ENCODE assay signal across 15 cellular contexts in the genomic region with DNA sequence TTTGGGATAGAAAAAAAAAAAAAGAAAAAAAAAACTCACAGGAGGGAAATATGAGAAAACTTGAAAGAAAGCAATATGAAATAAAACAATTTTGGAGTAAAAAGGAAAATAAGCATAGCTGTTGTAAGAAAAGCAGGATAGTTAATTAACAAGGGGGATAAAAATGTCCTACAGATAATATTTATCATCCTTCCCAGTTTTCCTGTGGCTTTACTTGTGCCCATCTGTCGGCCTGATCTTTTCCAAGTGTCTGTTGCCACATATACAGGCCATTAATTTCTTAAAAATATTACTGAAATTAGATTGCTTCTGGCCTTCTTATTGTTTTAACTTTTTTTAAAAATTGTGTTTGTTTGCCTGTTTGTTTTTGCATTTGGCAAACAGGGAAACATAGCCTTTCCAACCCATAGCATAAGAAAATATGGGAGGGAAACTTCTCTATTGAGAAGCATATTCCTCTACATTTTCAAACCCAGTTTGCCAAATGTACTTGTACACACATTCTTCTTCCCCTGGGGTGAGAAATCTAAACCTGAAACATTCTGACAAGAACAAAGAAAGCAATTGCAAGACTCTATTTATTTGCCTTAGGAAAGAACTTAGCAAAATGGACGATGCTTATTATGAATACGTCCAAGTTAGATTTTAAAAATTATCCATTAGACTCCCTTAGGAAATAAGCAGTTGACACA.
DNase-seq lines count a peak whose midpoint lies in the region; ATAC-seq and TF ChIP-seq lines count a peak whose summit lies in the region.
"Had no signal": no experiment of that assay in that cellular context is flagged by ENCODE, and none has a peak within 500 bp of the region (broad histone marks: within the 10 kb centered on the region; RNA-seq: fewer than 3 reads in every experiment).

No MANE protein-coding gene starts in this region.

- H3K27ac ChIP-seq in osteoblast (ENCODE audit: low read depth, low read length) = peak overlapping the region; percentile 95
- H3K27ac ChIP-seq: colonic mucosa, KMS-11 had no signal

- DNase-seq in BJ (ENCODE audit: low read depth) = no peak
- DNase-seq in fibroblast of the aortic adventitia (ENCODE audit: low read depth) = peak; percentile 20
- no peak for DNase-seq in osteoblast (ENCODE audit: insufficient read length, low spot score, missing footprints)
- DNase-seq in NCI-H2081 treated with DMSO at 0.1 percent for 48 hours (lab: John Stamatoyannopoulos, UW) = no peak
- no peak for DNase-seq in activated naive CD8-positive, alpha-beta T cell treated with anti-CD3 and anti-CD28 coated beads for 36 hours
- no peak for DNase-seq in NCI-H1048 (lab: John Stamatoyannopoulos, UW)
- DNase-seq: activated T-cell treated with anti-CD3 and anti-CD28 coated beads, Interleukin-2, amount 50 U/mL, for 4 hours; colonic mucosa; hippocampal formation; natural killer cell had no signal

- H3K27me3 Mint-ChIP-seq in activated naive CD8-positive, alpha-beta T cell treated with anti-CD3 and anti-CD28 coated beads for 36 hours = peaks cover 46% of the 10 kb centered on the region

- TF ChIP-seq CTCF in BJ (IDR thresholded peaks at IDR 0.05; ENCODE audit: insufficient read depth, low read depth, low read length) (no peak), WI38 (IDR thresholded peaks at IDR 0.05; ENCODE audit: low read depth, low read length) (no peak), fibroblast of the aortic adventitia (IDR thresholded peaks at IDR 0.05; ENCODE audit: insufficient read depth, low read length) (no peak), osteoblast (IDR thresholded peaks at IDR 0.05; ENCODE audit: extremely low read depth, low read depth, low read length) (no peak)

- H4K20me1 ChIP-seq in osteoblast (ENCODE audit: insufficient read depth, low read length) = no peaks in the 10 kb centered on the region

- peaks cover 59% of the 10 kb centered on the region for H3K4me1 ChIP-seq in osteoblast (ENCODE audit: insufficient read depth, low read length)
- H3K4me1 ChIP-seq: colonic mucosa, HAP-1 had no signal

- H3K27me3 ChIP-seq in BJ (ENCODE audit: control insufficient read depth, insufficient read depth, low read length) (no peaks in the 10 kb centered on the region), osteoblast (ENCODE audit: insufficient read depth, low read length) (no peaks in the 10 kb centered on the region)
- H3K27me3 ChIP-seq: colonic mucosa had no signal

- no peak overlapping the region for H3K4me3 Mint-ChIP-seq in activated naive CD8-positive, alpha-beta T cell treated with anti-CD3 and anti-CD28 coated beads for 36 hours
- H3K4me3 Mint-ChIP-seq: activated T-cell treated with anti-CD3 and anti-CD28 coated beads, Interleukin-2, amount 50 U/mL, for 4 hours; natural killer cell; stimulated activated memory B cell treated with anti-CD40 and anti-IgM and Interleukin-4, amounts not matched to agents 10 μg/mL and 1 μg/mL and 100 μg/mL, for 72 hours had no signal

- peak overlapping the region; percentile 89 for H2AFZ ChIP-seq in osteoblast (ENCODE audit: low read length)

- no peaks in the 10 kb centered on the region for H3K36me3 ChIP-seq in BJ (ENCODE audit: control insufficient read depth, insufficient read depth, low read length)
- no peaks in the 10 kb centered on the region for H3K36me3 ChIP-seq in osteoblast (ENCODE audit: insufficient read depth, low read length)
- H3K36me3 ChIP-seq: colonic mucosa, HAP-1 had no signal

- no peaks in the 10 kb centered on the region for H3K9me3 ChIP-seq in osteoblast (ENCODE audit: low read depth, low read length)
- H3K9me3 ChIP-seq: colonic mucosa, HAP-1 had no signal

- H3K4me3 ChIP-seq in BJ (ENCODE audit: low read depth, low read length) = peak overlapping the region; percentile 33
- H3K4me3 ChIP-seq in WI38 (ENCODE audit: low read depth, low read length) = peak overlapping the region; percentile 62
- H3K4me3 ChIP-seq in fibroblast of the aortic adventitia (ENCODE audit: low read depth, low read length) = peak overlapping the region; percentile 47
- H3K4me3 ChIP-seq in osteoblast (ENCODE audit: insufficient read depth, low read length) = peak overlapping the region; percentile 73
- H3K4me3 ChIP-seq: colonic mucosa, HAP-1 had no signal

- ATAC-seq in HG02840 (IDR thresholded peaks at IDR 0.05; ENCODE audit: low FRiP score, unreplicated experiment) = no peak
- ATAC-seq: activated T-cell treated with anti-CD3 and anti-CD28 coated beads, Interleukin-2, amount 50 U/mL, for 4 hours; natural killer cell; stimulated activated memory B cell treated with anti-CD40 and anti-IgM and Interleukin-4, amounts not matched to agents 10 μg/mL and 1 μg/mL and 100 μg/mL, for 72 hours had no signal

- H3K27ac Mint-ChIP-seq in activated naive CD8-positive, alpha-beta T cell treated with anti-CD3 and anti-CD28 coated beads for 36 hours = no peak overlapping the region
- H3K27ac Mint-ChIP-seq: natural killer cell; stimulated activated memory B cell treated with anti-CD40 and anti-IgM and Interleukin-4, amounts not matched to agents 10 μg/mL and 1 μg/mL and 100 μg/mL, for 72 hours had no signal

- no peaks in the 10 kb centered on the region for H3K36me3 Mint-ChIP-seq in activated naive CD8-positive, alpha-beta T cell treated with anti-CD3 and anti-CD28 coated beads for 36 hours
- H3K36me3 Mint-ChIP-seq: natural killer cell; stimulated activated memory B cell treated with anti-CD40 and anti-IgM and Interleukin-4, amounts not matched to agents 10 μg/mL and 1 μg/mL and 100 μg/mL, for 72 hours had no signal

- no peaks in the 10 kb centered on the region for H3K9me3 Mint-ChIP-seq in activated naive CD8-positive, alpha-beta T cell treated with anti-CD3 and anti-CD28 coated beads for 36 hours
- H3K9me3 Mint-ChIP-seq: activated T-cell treated with anti-CD3 and anti-CD28 coated beads, Interleukin-2, amount 50 U/mL, for 4 hours; natural killer cell; stimulated activated memory B cell treated with anti-CD40 and anti-IgM and Interleukin-4, amounts not matched to agents 10 μg/mL and 1 μg/mL and 100 μg/mL, for 72 hours had no signal

- CTCF ChIA-PET in BJ (lab: Yijun Ruan, JAX) = interaction anchor here (0.8 to 1.9 kb wide), 5 partner anchors 8 to 361 kb away, joined by 3 to 11 read pairs (median 5); no protein-coding TSS in a partner anchor

- H3K4me2 ChIP-seq in osteoblast (ENCODE audit: insufficient read depth, low read length) = peak overlapping the region; percentile 98
- H3K4me2 ChIP-seq: KMS-11 had no signal

- POLR2A ChIA-PET in BJ (lab: Charles Lee) = no interaction called here

- peaks cover 16% of the 10 kb centered on the region for H3K79me2 ChIP-seq in osteoblast (ENCODE audit: insufficient read depth, low read length)

- no peaks in the 10 kb centered on the region for H3K4me1 Mint-ChIP-seq in activated naive CD8-positive, alpha-beta T cell treated with anti-CD3 and anti-CD28 coated beads for 36 hours
- H3K4me1 Mint-ChIP-seq: natural killer cell; stimulated activated memory B cell treated with anti-CD40 and anti-IgM and Interleukin-4, amounts not matched to agents 10 μg/mL and 1 μg/mL and 100 μg/mL, for 72 hours had no signal
